ENCODE assay signal across 8 cellular contexts in genomic region chr11:125902315-125902926, GRCh38. TPM values are rescaled to one million over a fixed set of nuclear protein-coding genes. Genes with fewer than 3 reads are reported as not detected.
DNase-seq lines count a peak whose midpoint lies in the region; ATAC-seq lines count a peak whose summit lies in the region.

No MANE protein-coding gene starts in this region.

- H3K4me3 Mint-ChIP-seq in activated CD4-positive, alpha-beta T cell treated with anti-CD3 and anti-CD28 coated beads for 36 hours: peak overlapping the region; percentile 95
- peak overlapping the region; percentile 96 for H3K4me3 Mint-ChIP-seq in activated CD8-positive, alpha-beta T cell treated with anti-CD3 and anti-CD28 coated beads, Interleukin-2, amount 10 ng/mL, durations not matched to agents 7 days and 5 days
- peak overlapping the region; percentile 95 to 97 for H3K4me3 Mint-ChIP-seq in stimulated activated naive CD8-positive, alpha-beta T cell treated with anti-CD3 and anti-CD28 coated beads, Interleukin-15, amount 100 ng/mL, for 72 hours

- no CpG with 5 or more reads among the region's 19 CpGs for WGBS in iPS DF 6.9 (ENCODE audit: insufficient coverage, insufficient read length)

- POLR2A ChIA-PET in activated CD4-positive, alpha-beta T cell treated with anti-CD3 and anti-CD28 coated beads for 36 hours (lab: Charles Lee): interaction anchor here (0.6 to 2.0 kb wide), 3 partner anchors 15 to 315 kb away, joined by 3 to 23 read pairs (median 5); partner anchors contain the start of gene HYLS1
- POLR2A ChIA-PET in activated CD8-positive, alpha-beta T cell treated with anti-CD3 and anti-CD28 coated beads, Interleukin-2, amount 10 ng/mL, durations not matched to agents 7 days and 5 days (lab: Charles Lee): interaction anchor here (1.2 to 1.9 kb wide), 3 partner anchors 15 to 333 kb away, joined by 3 to 37 read pairs (median 3); partner anchors contain the start of genes CHEK1, EI24 and HYLS1

- intact Hi-C loops in activated CD4-positive, alpha-beta T cell treated with anti-CD3 and anti-CD28 coated beads for 36 hours (cut with DNase I, micrococcal nuclease): loop anchor here (2.0 kb wide), 1 partner anchor 366 kb away; the partner anchor contains the start of genes FOXRED1 (in 2 of the 2) and SRPRA (in 2 of the 2)

- no peaks in the 10 kb centered on the region for H3K4me1 ChIP-seq in iPS DF 6.9 (ENCODE audit: control insufficient read depth, insufficient read depth, low read length)

- H3K36me3 Mint-ChIP-seq in activated CD4-positive, alpha-beta T cell treated with anti-CD3 and anti-CD28 coated beads for 36 hours (ENCODE audit: low read depth): peaks cover 33% of the 10 kb centered on the region
- peaks cover 27% of the 10 kb centered on the region for H3K36me3 Mint-ChIP-seq in activated CD8-positive, alpha-beta T cell treated with anti-CD3 and anti-CD28 coated beads, Interleukin-2, amount 10 ng/mL, durations not matched to agents 7 days and 5 days (ENCODE audit: low read depth)

- peak overlapping the region; percentile 78; the same call in 1 of the 2 replicates for H3K4me3 ChIP-seq in iPS DF 6.9 (ENCODE audit: low read length)

- no peak for ATAC-seq in activated CD4-positive, alpha-beta T cell treated with anti-CD3 and anti-CD28 coated beads for 36 hours
- ATAC-seq in activated CD8-positive, alpha-beta T cell treated with anti-CD3 and anti-CD28 coated beads, Interleukin-2, amount 10 ng/mL, durations not matched to agents 7 days and 5 days: no peak
- ATAC-seq in stimulated activated naive CD8-positive, alpha-beta T cell treated with anti-CD3 and anti-CD28 coated beads, Interleukin-15, amount 100 ng/mL, for 72 hours: no peak
- no peak for ATAC-seq in GM18868 (IDR thresholded peaks at IDR 0.05; ENCODE audit: unreplicated experiment)

- peaks cover 17% of the 10 kb centered on the region for H3K27me3 Mint-ChIP-seq in activated CD4-positive, alpha-beta T cell treated with anti-CD3 and anti-CD28 coated beads for 36 hours
- H3K27me3 Mint-ChIP-seq in activated CD8-positive, alpha-beta T cell treated with anti-CD3 and anti-CD28 coated beads, Interleukin-2, amount 10 ng/mL, durations not matched to agents 7 days and 5 days (ENCODE audit: low read depth): peaks cover 15% of the 10 kb centered on the region
- H3K27me3 Mint-ChIP-seq in stimulated activated naive CD8-positive, alpha-beta T cell treated with anti-CD3 and anti-CD28 coated beads, Interleukin-15, amount 100 ng/mL, for 72 hours: peaks cover 24% of the 10 kb centered on the region

- H3K27ac ChIP-seq in iPS DF 6.9 (ENCODE audit: low read length): no peak overlapping the region

- peaks cover 8% of the 10 kb centered on the region; the same call in 1 of the 2 replicates for H3K27me3 ChIP-seq in iPS DF 6.9 (ENCODE audit: control insufficient read depth, insufficient read depth, low read length)

- CTCF ChIA-PET in activated CD4-positive, alpha-beta T cell treated with anti-CD3 and anti-CD28 coated beads for 36 hours (lab: Charles Lee): interaction anchor here (1.0 to 2.0 kb wide), 6 partner anchors 10 to 277 kb away, joined by 3 to 14 read pairs (median 4); partner anchors contain the start of genes CHEK1 and HYLS1
- CTCF ChIA-PET in activated CD8-positive, alpha-beta T cell treated with anti-CD3 and anti-CD28 coated beads, Interleukin-2, amount 10 ng/mL, durations not matched to agents 7 days and 5 days (lab: Charles Lee): interaction anchor here (0.9 to 2.1 kb wide), 5 partner anchors 13 to 291 kb away, joined by 3 to 17 read pairs (median 3); partner anchors contain the start of gene HYLS1

- H3K9me3 Mint-ChIP-seq in activated CD4-positive, alpha-beta T cell treated with anti-CD3 and anti-CD28 coated beads for 36 hours (ENCODE audit: low read depth): no peaks in the 10 kb centered on the region
- H3K9me3 Mint-ChIP-seq in activated CD8-positive, alpha-beta T cell treated with anti-CD3 and anti-CD28 coated beads, Interleukin-2, amount 10 ng/mL, durations not matched to agents 7 days and 5 days (ENCODE audit: insufficient read depth): no peaks in the 10 kb centered on the region
- H3K9me3 Mint-ChIP-seq in stimulated activated naive CD8-positive, alpha-beta T cell treated with anti-CD3 and anti-CD28 coated beads, Interleukin-15, amount 100 ng/mL, for 72 hours: no peaks in the 10 kb centered on the region

- no peaks in the 10 kb centered on the region; the same call in 1 of the 2 replicates for H3K36me3 ChIP-seq in iPS DF 6.9 (ENCODE audit: control insufficient read depth, insufficient read depth, low read length)

- peaks cover 42% of the 10 kb centered on the region for H3K4me1 Mint-ChIP-seq in activated CD4-positive, alpha-beta T cell treated with anti-CD3 and anti-CD28 coated beads for 36 hours
- peaks cover 35% of the 10 kb centered on the region for H3K4me1 Mint-ChIP-seq in activated CD8-positive, alpha-beta T cell treated with anti-CD3 and anti-CD28 coated beads, Interleukin-2, amount 10 ng/mL, durations not matched to agents 7 days and 5 days (ENCODE audit: low read depth)
- H3K4me1 Mint-ChIP-seq in stimulated activated naive CD8-positive, alpha-beta T cell treated with anti-CD3 and anti-CD28 coated beads, Interleukin-15, amount 100 ng/mL, for 72 hours: peaks cover 36% of the 10 kb centered on the region

- no peak for DNase-seq in activated CD4-positive, alpha-beta T cell treated with anti-CD3 and anti-CD28 coated beads for 36 hours
- no peak for DNase-seq in activated CD4-positive, alpha-beta T cell treated with anti-CD3 and anti-CD28 coated beads, Interleukin-2, amount 50 U/mL, for 4 hours
- DNase-seq in activated CD8-positive, alpha-beta T cell treated with anti-CD3 and anti-CD28 coated beads, Interleukin-2, amount 10 ng/mL, durations not matched to agents 7 days and 5 days: no peak
- DNase-seq in iPS DF 6.9 (ENCODE audit: low read depth, low spot score) (no peak), GM19240 (ENCODE audit: insufficient read length, low spot score) (no peak), anterior cingulate cortex (lab: John Stamatoyannopoulos, UW) (no peak)
- DNase-seq in stimulated activated naive CD8-positive, alpha-beta T cell treated with anti-CD3 and anti-CD28 coated beads, Interleukin-15, amount 100 ng/mL, for 72 hours: no peak

- peak overlapping the region; percentile 97 for H3K27ac Mint-ChIP-seq in activated CD4-positive, alpha-beta T cell treated with anti-CD3 and anti-CD28 coated beads for 36 hours
- H3K27ac Mint-ChIP-seq in activated CD8-positive, alpha-beta T cell treated with anti-CD3 and anti-CD28 coated beads, Interleukin-2, amount 10 ng/mL, durations not matched to agents 7 days and 5 days: peak overlapping the region; percentile 90
- H3K27ac Mint-ChIP-seq in stimulated activated naive CD8-positive, alpha-beta T cell treated with anti-CD3 and anti-CD28 coated beads, Interleukin-15, amount 100 ng/mL, for 72 hours: peak overlapping the region; percentile 93 to 95

- H3K9me3 ChIP-seq in iPS DF 6.9 (ENCODE audit: control insufficient read depth, insufficient read depth, low read length): no peaks in the 10 kb centered on the region

RNA-seq across cellular contexts. Expression of gene PUS3, which starts 0.6 kb away (rescaled TPM):
- 10 to 100 TPM; 14.3 to 19.9 TPM for total RNA-seq in activated CD4-positive, alpha-beta T cell treated with anti-CD3 and anti-CD28 coated beads for 36 hours
- total RNA-seq in activated CD8-positive, alpha-beta T cell treated with anti-CD3 and anti-CD28 coated beads, Interleukin-2, amount 10 ng/mL, durations not matched to agents 7 days and 5 days: 10 to 100 TPM; 11.9 to 16.0 TPM

RNA-seq across cellular contexts. Expression of gene DDX25, which starts 1.9 kb away (rescaled TPM):
- not detected for total RNA-seq in activated CD4-positive, alpha-beta T cell treated with anti-CD3 and anti-CD28 coated beads for 36 hours
- total RNA-seq in activated CD8-positive, alpha-beta T cell treated with anti-CD3 and anti-CD28 coated beads, Interleukin-2, amount 10 ng/mL, durations not matched to agents 7 days and 5 days: not detected

RNA-seq across cellular contexts. Expression of gene HYLS1, which starts 15.0 kb away (rescaled TPM):
- 1 to 10 TPM; 7.2 to 9.3 TPM for total RNA-seq in activated CD4-positive, alpha-beta T cell treated with anti-CD3 and anti-CD28 coated beads for 36 hours
- 10 to 100 TPM; 11.1 to 11.7 TPM for total RNA-seq in activated CD8-positive, alpha-beta T cell treated with anti-CD3 and anti-CD28 coated beads, Interleukin-2, amount 10 ng/mL, durations not matched to agents 7 days and 5 days

RNA-seq across cellular contexts. Expression of gene VSIG10L2, which starts 43.4 kb away (rescaled TPM):
- not detected for total RNA-seq in activated CD4-positive, alpha-beta T cell treated with anti-CD3 and anti-CD28 coated beads for 36 hours
- not detected for total RNA-seq in activated CD8-positive, alpha-beta T cell treated with anti-CD3 and anti-CD28 coated beads, Interleukin-2, amount 10 ng/mL, durations not matched to agents 7 days and 5 days
